Comparison of ENCODE assay signal across 8 cellular contexts in genomic region chr7:151013728-151014497, GRCh38. TPM values are rescaled to one million over a fixed set of nuclear protein-coding genes. Genes with fewer than 3 reads are reported as not detected.
DNase-seq lines count a peak whose midpoint lies in the region; ATAC-seq and TF ChIP-seq lines count a peak whose summit lies in the region.

No MANE protein-coding gene starts in this region.

- no peak for DNase-seq in AG09309 (ENCODE audit: low read depth)
- DNase-seq in SK-N-SH: peak; percentile 98
- peak; percentile 90 for DNase-seq in activated naive CD8-positive, alpha-beta T cell treated with anti-CD3 and anti-CD28 coated beads, Interleukin-2, amount 10 ng/mL, durations not matched to agents 7 days and 5 days
- peak; percentile 81 for DNase-seq in left ventricle myocardium superior
- no peak for DNase-seq in inferior parietal cortex (ENCODE audit: extremely low spot score)
- no peak for DNase-seq in T1000 (lab: John Stamatoyannopoulos, UW)

- TF ChIP-seq EP300 in SK-N-SH (IDR thresholded peaks at IDR 0.05; ENCODE audit: borderline replicate concordance in 1 of 2, low read depth in 1 of 2, low read length in 1 of 2): 0 out of 4 replicates have a peak, but pooled peaks of 1 of the 2 experiments have one; percentile 56

- H3K9me2 ChIP-seq in SK-N-SH: no peaks in the 10 kb centered on the region

- CTCF ChIA-PET in SK-N-SH (lab: Yijun Ruan, JAX): interaction anchor here (0.5 to 11.3 kb wide), 28 partner anchors 10 to 1771 kb away, joined by 3 to 151 read pairs (median 4); partner anchors contain the start of genes ABCB8, FASTK and NOS3

- H3K4me2 ChIP-seq in SK-N-SH: peak overlapping the region; percentile 68

- peaks cover 61% of the 10 kb centered on the region for H3K4me1 Mint-ChIP-seq in activated naive CD8-positive, alpha-beta T cell treated with anti-CD3 and anti-CD28 coated beads, Interleukin-2, amount 10 ng/mL, durations not matched to agents 7 days and 5 days

- no peaks in the 10 kb centered on the region for H3K9me3 ChIP-seq in SK-N-SH
- H3K9me3 ChIP-seq in skeletal muscle tissue (ENCODE audit: control insufficient read depth in 3 of 3, low read length in 3 of 3): no peaks in the 10 kb centered on the region

- 37% methylated on average over 15 of the region's 56 CpGs for WGBS in SK-N-SH (ENCODE audit: low lambda C conversion rate)

- H3F3A ChIP-seq in SK-N-SH (replicated peaks; ENCODE audit: insufficient read depth): no peaks in the 10 kb centered on the region

- H3K36me3 Mint-ChIP-seq in activated naive CD8-positive, alpha-beta T cell treated with anti-CD3 and anti-CD28 coated beads, Interleukin-2, amount 10 ng/mL, durations not matched to agents 7 days and 5 days: peaks cover 5% of the 10 kb centered on the region

- no peaks in the 10 kb centered on the region for H3K9me3 Mint-ChIP-seq in activated naive CD8-positive, alpha-beta T cell treated with anti-CD3 and anti-CD28 coated beads, Interleukin-2, amount 10 ng/mL, durations not matched to agents 7 days and 5 days

- H3K4me3 Mint-ChIP-seq in activated naive CD8-positive, alpha-beta T cell treated with anti-CD3 and anti-CD28 coated beads, Interleukin-2, amount 10 ng/mL, durations not matched to agents 7 days and 5 days: peak overlapping the region; percentile 93

- no peak overlapping the region; the same call in 1 of the 2 replicates for H3K9ac ChIP-seq in SK-N-SH
- H3K9ac ChIP-seq in skeletal muscle tissue (ENCODE audit: low read depth in 1 of 3, low read length in 3 of 3): peak overlapping the region in 1 of 3 donors; percentile 25

- TF ChIP-seq RAD21 in SK-N-SH (IDR thresholded peaks at IDR 0.05; ENCODE audit: low read length): peak; percentile 12; the same call in 1 of the 2 replicates

- peak; percentile 41 for ATAC-seq in GM21737 (IDR thresholded peaks at IDR 0.05; ENCODE audit: unreplicated experiment)
- peak; percentile 57 for ATAC-seq in activated naive CD8-positive, alpha-beta T cell treated with anti-CD3 and anti-CD28 coated beads, Interleukin-2, amount 10 ng/mL, durations not matched to agents 7 days and 5 days (ENCODE audit: low read depth)
- ATAC-seq in left ventricle myocardium superior: peak; percentile 33

- peak overlapping the region; percentile 36 for H3K4me3 ChIP-seq in AG09309 (ENCODE audit: control insufficient read depth, low read depth, low read length)
- H3K4me3 ChIP-seq in SK-N-SH (ENCODE audit: low read depth in 2 of 2, low read length in 1 of 2): peak overlapping the region; percentile 11 to 50; a peak in 2 of 4 replicates
- peak overlapping the region; percentile 4 to 54 (median 32) for H3K4me3 ChIP-seq in skeletal muscle tissue (ENCODE audit: low read length in 3 of 3)

- H3K27ac Mint-ChIP-seq in activated naive CD8-positive, alpha-beta T cell treated with anti-CD3 and anti-CD28 coated beads, Interleukin-2, amount 10 ng/mL, durations not matched to agents 7 days and 5 days: peak overlapping the region; percentile 98

- H3K27ac ChIP-seq in SK-N-SH (ENCODE audit: low read depth in 2 of 2, low read length in 1 of 2) (peak overlapping the region in 1 of 2 experiments; percentile 80; a peak in 2 of 4 replicates), skeletal muscle tissue (ENCODE audit: low read depth, low read length) (no peak overlapping the region)

- H3K27me3 ChIP-seq in SK-N-SH (ENCODE audit: insufficient read depth) (no peaks in the 10 kb centered on the region), skeletal muscle tissue (ENCODE audit: control insufficient read depth in 3 of 3, insufficient read depth in 3 of 3, low read length in 3 of 3) (peaks cover 52 to 74% (median 65%) of the 10 kb centered on the region in 3 donors)

- intact Hi-C loops in left ventricle myocardium superior (cut with micrococcal nuclease): no loop called here

- H2AFZ ChIP-seq in SK-N-SH (ENCODE audit: low read depth): peak overlapping the region; percentile 91

- H3K36me3 ChIP-seq in SK-N-SH (replicated peaks in 1 of 2; ENCODE audit: control insufficient read depth in 1 of 2, insufficient read depth in 2 of 2, low read length in 1 of 2): no peaks in the 10 kb centered on the region
- no peaks in the 10 kb centered on the region for H3K36me3 ChIP-seq in skeletal muscle tissue (ENCODE audit: control insufficient read depth in 3 of 3, insufficient read depth in 3 of 3, low read length in 3 of 3)

- H4K20me1 ChIP-seq in SK-N-SH (ENCODE audit: insufficient read depth): no peaks in the 10 kb centered on the region

- TF ChIP-seq CTCF in AG09309 (IDR thresholded peaks at IDR 0.05; ENCODE audit: control insufficient read depth, insufficient read depth, low read depth, low read length, missing control alignments) (peak; percentile 28), SK-N-SH (IDR thresholded peaks at IDR 0.05) (no peak)

- H3K4me1 ChIP-seq in SK-N-SH (ENCODE audit: control insufficient read depth in 1 of 2, insufficient read depth in 2 of 2, low read depth in 1 of 2, low read length in 1 of 2) (peaks cover 0 to 35% of the 10 kb centered on the region in 2 experiments; a peak in 1 of 4 replicates), skeletal muscle tissue (ENCODE audit: control insufficient read depth in 3 of 3, insufficient read depth in 3 of 3, low read length in 3 of 3) (peaks cover 12 to 32% (median 26%) of the 10 kb centered on the region in 3 donors)

- H3K79me2 ChIP-seq in SK-N-SH (ENCODE audit: insufficient read depth): no peaks in the 10 kb centered on the region

- peaks cover 2% of the 10 kb centered on the region for H3K27me3 Mint-ChIP-seq in activated naive CD8-positive, alpha-beta T cell treated with anti-CD3 and anti-CD28 coated beads, Interleukin-2, amount 10 ng/mL, durations not matched to agents 7 days and 5 days

- POLR2A ChIA-PET in SK-N-SH (lab: Yijun Ruan, JAX): interaction anchor here (0.6 to 1.1 kb wide), 8 partner anchors 15 to 73 kb away, joined by 3 to 15 read pairs (median 3); partner anchors contain the start of genes ABCB8 and ASIC3
- POLR2A ChIA-PET in activated naive CD8-positive, alpha-beta T cell treated with anti-CD3 and anti-CD28 coated beads, Interleukin-2, amount 10 ng/mL, durations not matched to agents 7 days and 5 days (lab: Charles Lee): interaction anchor here (0.8 to 1.4 kb wide), 8 partner anchors 12 to 67 kb away, joined by 3 to 9 read pairs (median 4); partner anchors contain the start of genes ABCB8, FASTK and SLC4A2

TF ChIP-seq in SK-N-SH, 30 proteins besides CTCF, POLR2A, EP300 and RAD21 (continues in another document):
- TF ChIP-seq TEAD4 (IDR thresholded peaks at IDR 0.05; ENCODE audit: borderline replicate concordance, insufficient read depth) (no peak), RFX5 (IDR thresholded peaks at IDR 0.05; ENCODE audit: low read length) (peak; percentile 88), SMC3 (IDR thresholded peaks at IDR 0.05; ENCODE audit: low read depth, low read length) (peak; percentile 22; the same call in 1 of the 2 replicates), NRF1 (IDR thresholded peaks at IDR 0.05; ENCODE audit: low read depth, low read length) (no peak), YY1 (IDR thresholded peaks at IDR 0.05; ENCODE audit: low read depth) (no peak), JUND (IDR thresholded peaks at IDR 0.05) (no peak), MXI1 (IDR thresholded peaks at IDR 0.05; ENCODE audit: low read depth, low read length) (peak; percentile 98), CHD2 (IDR thresholded peaks at IDR 0.05; ENCODE audit: low read length, partially characterized antibody) (peak; percentile 45), MEF2A (IDR thresholded peaks at IDR 0.05; ENCODE audit: borderline replicate concordance, low read depth) (no peak), MAX (IDR thresholded peaks at IDR 0.05; ENCODE audit: low read depth) (peak; percentile 96)

RNA-seq across cellular contexts. Expression of gene ATG9B, which starts 10.4 kb away (rescaled TPM):
- polyA plus RNA-seq in SK-N-SH (2012; rRNA removed): 0.52 and 0.67 TPM in 2 replicates
- 0.27 and 0.37 TPM in 2 replicates for polyA plus RNA-seq in SK-N-SH (2012; cell fraction: cytosol; rRNA removed)
- 3.1 and 3.4 TPM in 2 replicates for polyA plus RNA-seq in SK-N-SH (2012; cell fraction: nucleus; rRNA removed)
- total RNA-seq in activated naive CD8-positive, alpha-beta T cell treated with anti-CD3 and anti-CD28 coated beads, Interleukin-2, amount 10 ng/mL, durations not matched to agents 7 days and 5 days: 10 to 100 TPM; 11.1 to 11.6 TPM
- not detected for total RNA-seq in left ventricle myocardium superior
- not detected for total RNA-seq in skeletal muscle tissue

RNA-seq across cellular contexts. Expression of gene ABCB8, which starts 14.3 kb away (rescaled TPM):
- 36.0 and 38.3 TPM in 2 replicates for polyA plus RNA-seq in SK-N-SH (2012; rRNA removed)
- 7.9 and 16.1 TPM in 2 replicates for polyA plus RNA-seq in SK-N-SH (2012; cell fraction: cytosol; rRNA removed)
- polyA plus RNA-seq in SK-N-SH (2012; cell fraction: nucleus; rRNA removed): 145 and 146 TPM in 2 replicates
- 10 to 100 TPM; 48.1 to 48.3 TPM for total RNA-seq in activated naive CD8-positive, alpha-beta T cell treated with anti-CD3 and anti-CD28 coated beads, Interleukin-2, amount 10 ng/mL, durations not matched to agents 7 days and 5 days
- total RNA-seq in left ventricle myocardium superior: 29.7 TPM
- 15.7 TPM for total RNA-seq in skeletal muscle tissue

RNA-seq across cellular contexts. Expression of gene NOS3, which starts 23.1 kb away (rescaled TPM):
- polyA plus RNA-seq in SK-N-SH (2012; rRNA removed): 0.15 and 0.41 TPM in 2 replicates
- 0.01 and 0.24 TPM in 2 replicates for polyA plus RNA-seq in SK-N-SH (2012; cell fraction: cytosol; rRNA removed)
- 0.09 and 0.13 TPM in 2 replicates for polyA plus RNA-seq in SK-N-SH (2012; cell fraction: nucleus; rRNA removed)
- 10 to 100 TPM; 12.5 to 15.8 TPM for total RNA-seq in activated naive CD8-positive, alpha-beta T cell treated with anti-CD3 and anti-CD28 coated beads, Interleukin-2, amount 10 ng/mL, durations not matched to agents 7 days and 5 days
- total RNA-seq in left ventricle myocardium superior (10.9 TPM), skeletal muscle tissue (4.7 TPM)

RNA-seq across cellular contexts. Expression of gene ASIC3, which starts 34.4 kb away (rescaled TPM):
- 4.0 and 4.5 TPM in 2 replicates for polyA plus RNA-seq in SK-N-SH (2012; rRNA removed)
- 0.72 and 0.77 TPM in 2 replicates for polyA plus RNA-seq in SK-N-SH (2012; cell fraction: cytosol; rRNA removed)
- polyA plus RNA-seq in SK-N-SH (2012; cell fraction: nucleus; rRNA removed): 39.2 and 57.2 TPM in 2 replicates
- 1 to 10 TPM; 4.7 to 6.0 TPM for total RNA-seq in activated naive CD8-positive, alpha-beta T cell treated with anti-CD3 and anti-CD28 coated beads, Interleukin-2, amount 10 ng/mL, durations not matched to agents 7 days and 5 days
- 8.6 TPM for total RNA-seq in left ventricle myocardium superior
- not detected for total RNA-seq in skeletal muscle tissue

RNA-seq across cellular contexts. Expression of gene KCNH2, which starts 35.8 kb away (rescaled TPM):
- 2.2 and 6.4 TPM in 2 replicates for polyA plus RNA-seq in SK-N-SH (2012; rRNA removed)
- 2.8 and 8.3 TPM in 2 replicates for polyA plus RNA-seq in SK-N-SH (2012; cell fraction: cytosol; rRNA removed)
- 4.1 and 6.1 TPM in 2 replicates for polyA plus RNA-seq in SK-N-SH (2012; cell fraction: nucleus; rRNA removed)
- under 1 TPM; 0.50 to 0.54 TPM for total RNA-seq in activated naive CD8-positive, alpha-beta T cell treated with anti-CD3 and anti-CD28 coated beads, Interleukin-2, amount 10 ng/mL, durations not matched to agents 7 days and 5 days
- 107 TPM for total RNA-seq in left ventricle myocardium superior
- total RNA-seq in skeletal muscle tissue: 7.3 TPM

Comparison
In these comparisons a context has a peak if more than half of its experiments do, and no peak if none do; other contexts are left out.
1. DNase-seq: peak in SK-N-SH (single experiment), activated naive CD8-positive, alpha-beta T cell treated with anti-CD3 and anti-CD28 coated beads, Interleukin-2, amount 10 ng/mL, durations not matched to agents 7 days and 5 days (single experiment) and left ventricle myocardium superior (single experiment); none in AG09309 (single experiment), inferior parietal cortex (single experiment) and T1000 (single experiment).
2. RNA of gene ATG9B, which starts 10.4 kb away (total RNA-seq): 11.1 to 11.6 TPM in activated naive CD8-positive, alpha-beta T cell treated with anti-CD3 and anti-CD28 coated beads, Interleukin-2, amount 10 ng/mL, durations not matched to agents 7 days and 5 days; not detected in left ventricle myocardium superior (single experiment) and not detected in skeletal muscle tissue (single experiment); every median in the first group is over 10 times any median in the second.
3. Peak in every context shown above with its lines, with median percentiles within 50 percentile points of each other: H3K4me3 ChIP-seq and ATAC-seq.